ENCODE assay signal across 23 cellular contexts in the genomic region with DNA sequence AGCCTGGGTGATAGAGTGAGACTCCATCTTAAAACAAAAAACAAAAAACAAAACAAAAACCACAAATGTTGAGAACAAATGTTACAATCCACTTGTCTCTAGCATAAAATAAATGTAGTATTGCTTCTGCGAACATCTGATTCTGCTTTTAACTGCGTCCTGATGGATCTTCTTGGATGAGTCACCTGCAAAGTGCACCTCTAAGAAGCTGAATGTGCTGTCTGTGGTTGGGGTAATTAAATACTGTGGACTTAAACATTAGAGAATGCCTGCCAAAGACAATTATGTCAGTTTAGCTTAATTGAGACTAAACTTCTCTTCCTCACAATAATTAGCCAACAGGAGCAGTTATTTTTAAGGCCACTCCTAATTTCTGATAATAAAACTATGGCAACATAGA.
DNase-seq lines count a peak whose midpoint lies in the region; ATAC-seq, FAIRE-seq and TF ChIP-seq lines count a peak whose summit lies in the region.
"Had no signal": no experiment of that assay in that cellular context is flagged by ENCODE, and none has a peak within 500 bp of the region (broad histone marks: within the 10 kb centered on the region; RNA-seq: fewer than 3 reads in every experiment).

No MANE protein-coding gene starts in this region.

- FAIRE-seq in HTR-8/SVneo (lab: Jason Lieb, UNC), result no peak
- FAIRE-seq: GM19239 had no signal

- H3K27ac ChIP-seq in ascending aorta, result peak overlapping the region; percentile 50 to 66
- H3K27ac ChIP-seq: C4-2B had no signal

- H3K9me3 ChIP-seq in ascending aorta, result no peaks in the 10 kb centered on the region
- H3K9me3 ChIP-seq: MG63 had no signal

- H3K4me1 ChIP-seq in ascending aorta, result peaks cover 0 to 42% of the 10 kb centered on the region in 2 donors

- H3K27me3 ChIP-seq in ascending aorta, result no peaks in the 10 kb centered on the region
- H3K27me3 ChIP-seq: MG63 had no signal

- ATAC-seq in HG02973 (IDR thresholded peaks at IDR 0.05; ENCODE audit: unreplicated experiment) (no peak), HG03175 (IDR thresholded peaks at IDR 0.05; ENCODE audit: unreplicated experiment) (no peak)
- ATAC-seq: HCT116 had no signal

- TF ChIP-seq CTCF in AG10803 (conservative IDR thresholded peaks at IDR 0.05; ENCODE audit: low read length), result no peak
- no peak for TF ChIP-seq CTCF in ascending aorta (IDR thresholded peaks at IDR 0.05)

- DNase-seq in AG10803 (ENCODE audit: low read depth) (peak; percentile 8), COR-L47 (lab: John Stamatoyannopoulos, UW) (peak; percentile 61), NCI-H1105 (lab: John Stamatoyannopoulos, UW) (peak; percentile 12), ascending aorta (ENCODE audit: low spot score in 2 of 2) (no peak), HTR-8/SVneo (ENCODE audit: insufficient read length, low spot score) (no peak), DMS 273 treated with DMSO at 0.1 percent for 48 hours (lab: John Stamatoyannopoulos, UW) (no peak)
- DNase-seq: DND-41, GF-D8, GOT3, Kasumi-1, MG63, NCI-H1092, NCI-H1694 treated with DMSO at 0.1 percent for 48 hours, NCI-H2227 treated with DMSO at 0.1 percent for 48 hours, NCI-H510A treated with DMSO at 0.1 percent for 48 hours, OCI-M1, SIG-M5, T1000 had no signal

- no peak overlapping the region for H3K4me3 ChIP-seq in AG10803 (ENCODE audit: low read length)
- H3K4me3 ChIP-seq in ascending aorta, result no peak overlapping the region
- H3K4me3 ChIP-seq: MG63 had no signal

- peaks cover 0 to 7% of the 10 kb centered on the region in 2 donors for H3K36me3 ChIP-seq in ascending aorta
- H3K36me3 ChIP-seq: MG63 had no signal

- intact Hi-C loops in ascending aorta (cut with DNase I), result no loop called here

Comparison
In these comparisons a context has a peak if more than half of its experiments do, and no peak if none do; other contexts are left out.
1. DNase-seq: peak in AG10803 (single experiment), COR-L47 (single experiment) and NCI-H1105 (single experiment); none in ascending aorta (0 of 2), HTR-8/SVneo (single experiment) and DMS 273 treated with DMSO at 0.1 percent for 48 hours (single experiment).